ENCODE assay signal across 28 cellular contexts in genomic region chr2:188833799-188834198, GRCh38.
"Had no signal": no experiment of that assay in that cellular context is flagged by ENCODE, and none has a peak within 500 bp of the region (broad histone marks: within the 10 kb centered on the region; RNA-seq: fewer than 3 reads in every experiment).

No MANE protein-coding gene starts in this region.

- ATAC-seq: effector memory CD8-positive, alpha-beta T cell; esophagus mucosa; gastrocnemius medialis; heart right ventricle; left cardiac atrium; left lung; left ventricle myocardium superior; lower lobe of right lung; mucosa of descending colon had no signal

- H3K27ac Mint-ChIP-seq: dendritic cell treated with granulocyte-macrophage colony-stimulating factor and Interleukin-4, amounts not matched to agents 40 ng/mL and 50 ng/mL, for 4 days; effector memory CD8-positive, alpha-beta T cell; endodermal cell; mesothelial cell of epicardium; naive B cell had no signal

- H3K36me3 Mint-ChIP-seq: naive B cell had no signal

- DNase-seq: colonic mucosa; cortex of kidney; effector CD8-positive, alpha-beta T cell; effector memory CD8-positive, alpha-beta T cell; endodermal cell; erythroblast; esophagus squamous epithelium; foreskin fibroblast; foreskin melanocyte; gastrocnemius medialis; glutamatergic neuron; head of caudate nucleus; heart right ventricle; hippocampal formation; left cardiac atrium; left lung; left ventricle myocardium superior; lower lobe of right lung; mesenchymal stem cell; mucosa of descending colon; naive B cell had no signal

- H3K27me3 ChIP-seq: colonic mucosa, esophagus squamous epithelium, gastrocnemius medialis, heart right ventricle, left lung had no signal

- H3K27ac ChIP-seq: colonic mucosa, epithelial cell of prostate, esophagus squamous epithelium, gastrocnemius medialis, heart right ventricle, left lung, lower lobe of right lung had no signal

- H3K9me3 ChIP-seq: colonic mucosa, gastrocnemius medialis had no signal

- H3K4me1 Mint-ChIP-seq: endodermal cell, naive B cell had no signal

- H3K36me3 ChIP-seq: colonic mucosa, esophagus squamous epithelium, gastrocnemius medialis, heart right ventricle, left lung, lower lobe of right lung had no signal

- H3K27me3 Mint-ChIP-seq: dendritic cell treated with granulocyte-macrophage colony-stimulating factor and Interleukin-4, amounts not matched to agents 40 ng/mL and 50 ng/mL, for 4 days; effector memory CD8-positive, alpha-beta T cell; naive B cell had no signal

- H3K4me3 Mint-ChIP-seq: dendritic cell treated with granulocyte-macrophage colony-stimulating factor and Interleukin-4, amounts not matched to agents 40 ng/mL and 50 ng/mL, for 4 days; effector memory CD8-positive, alpha-beta T cell; endodermal cell; mesothelial cell of epicardium; naive B cell had no signal

- H3K4me1 ChIP-seq: colonic mucosa, esophagus squamous epithelium, gastrocnemius medialis, heart right ventricle, left lung, lower lobe of right lung had no signal

- H3K4me3 ChIP-seq: colonic mucosa, esophagus squamous epithelium, gastrocnemius medialis, heart right ventricle, left lung, lower lobe of right lung, mucosa of descending colon had no signal

- FAIRE-seq: endometrium, islet of Langerhans, keratinocyte had no signal
